ENCODE assay signal across 42 cellular contexts in genomic region chr2:105269426-105269825, GRCh38. TPM values are rescaled to one million over a fixed set of nuclear protein-coding genes. Genes with fewer than 3 reads are reported as not detected.
"Had no signal": no experiment of that assay in that cellular context is flagged by ENCODE, and none has a peak within 500 bp of the region (broad histone marks: within the 10 kb centered on the region; RNA-seq: fewer than 3 reads in every experiment).

No MANE protein-coding gene starts in this region.

- H3K27me3 ChIP-seq: adrenal gland, ascending aorta, body of pancreas, brain microvascular endothelial cell, breast epithelium, cardiac muscle cell had no signal

- H3K4me1 ChIP-seq: ascending aorta, body of pancreas, breast epithelium had no signal

- H3K4me1 Mint-ChIP-seq: activated naive CD4-positive, alpha-beta T cell treated with anti-CD3 and anti-CD28 coated beads, Interleukin-2, amount 10 ng/mL, durations not matched to agents 7 days and 5 days; activated naive CD4-positive, alpha-beta T cell treated with anti-CD3 and anti-CD28 coated beads, Interleukin-2, amount 50 U/mL, for 24 hours; activated naive CD8-positive, alpha-beta T cell treated with anti-CD3 and anti-CD28 coated beads for 36 hours; activated naive CD8-positive, alpha-beta T cell treated with anti-CD3 and anti-CD28 coated beads, Interleukin-2, amount 10 ng/mL, durations not matched to agents 7 days and 5 days; activated naive CD8-positive, alpha-beta T cell treated with anti-CD3 and anti-CD28 coated beads, Interleukin-2, amount 50 U/mL, for 24 hours; activated T-helper 17 cell treated with anti-CD3 and anti-CD28 coated beads, Interleukin-2, amount 50 U/mL, for 72 hours; brain; central memory CD8-positive, alpha-beta T cell had no signal

- H3K27ac ChIP-seq: adrenal gland, ascending aorta, body of pancreas, brain microvascular endothelial cell, breast epithelium, cardiac muscle cell had no signal

- H3K4me3 Mint-ChIP-seq: activated naive CD4-positive, alpha-beta T cell treated with anti-CD3 and anti-CD28 coated beads for 36 hours; activated naive CD4-positive, alpha-beta T cell treated with anti-CD3 and anti-CD28 coated beads, Interleukin-2, amount 10 ng/mL, durations not matched to agents 7 days and 5 days; activated naive CD4-positive, alpha-beta T cell treated with anti-CD3 and anti-CD28 coated beads, Interleukin-2, amount 50 U/mL, for 24 hours; activated naive CD8-positive, alpha-beta T cell; activated naive CD8-positive, alpha-beta T cell treated with anti-CD3 and anti-CD28 coated beads for 36 hours; activated naive CD8-positive, alpha-beta T cell treated with anti-CD3 and anti-CD28 coated beads, Interleukin-2, amount 10 ng/mL, durations not matched to agents 7 days and 5 days; activated naive CD8-positive, alpha-beta T cell treated with anti-CD3 and anti-CD28 coated beads, Interleukin-2, amount 50 U/mL, for 24 hours; activated T-cell treated with anti-CD3 and anti-CD28 coated beads, Interleukin-2, amount 50 U/mL, for 24 hours; activated T-cell treated with anti-CD3 and anti-CD28 coated beads, Interleukin-2, amount 50 U/mL, for 4 hours; activated T-cell treated with anti-CD3 and anti-CD28 coated beads, Interleukin-2, amount 50 U/mL, for 72 hours; activated T-helper 1 cell treated with anti-CD3 and anti-CD28 coated beads, Interleukin-12 subunit alpha, Interleukin-12 subunit beta, Interleukin-2, Interleukin-4 antibody, amounts not matched to agents 30 ng/mL and 10 ng/mL and 1 ng/mL, durations not matched to agents 14 hours and 24 hours and 36 hours; activated T-helper 17 cell treated with anti-CD3 and anti-CD28 coated beads, Interleukin-2, amount 50 U/mL, for 72 hours; brain; central memory CD8-positive, alpha-beta T cell had no signal

- H3K27me3 Mint-ChIP-seq: activated naive CD4-positive, alpha-beta T cell treated with anti-CD3 and anti-CD28 coated beads, Interleukin-2, amount 10 ng/mL, durations not matched to agents 7 days and 5 days; activated naive CD4-positive, alpha-beta T cell treated with anti-CD3 and anti-CD28 coated beads, Interleukin-2, amount 50 U/mL, for 24 hours; activated naive CD8-positive, alpha-beta T cell; activated naive CD8-positive, alpha-beta T cell treated with anti-CD3 and anti-CD28 coated beads for 36 hours; activated naive CD8-positive, alpha-beta T cell treated with anti-CD3 and anti-CD28 coated beads, Interleukin-2, amount 10 ng/mL, durations not matched to agents 7 days and 5 days; activated naive CD8-positive, alpha-beta T cell treated with anti-CD3 and anti-CD28 coated beads, Interleukin-2, amount 50 U/mL, for 24 hours; activated T-cell treated with anti-CD3 and anti-CD28 coated beads, Interleukin-2, amount 50 U/mL, for 24 hours; activated T-helper 17 cell treated with anti-CD3 and anti-CD28 coated beads, Interleukin-2, amount 50 U/mL, for 72 hours; brain; central memory CD8-positive, alpha-beta T cell had no signal

- H3K9me3 ChIP-seq: adrenal gland, ascending aorta, body of pancreas, breast epithelium had no signal

- DNase-seq: activated effector memory CD4-positive, alpha-beta T cell treated with anti-CD3 and anti-CD28 coated beads, Interleukin-2, amount 50 U/mL, for 16 hours; activated effector memory CD4-positive, alpha-beta T cell treated with Interleukin-2 at 50 U/mL for 16 hours; activated gamma-delta T cell; activated gamma-delta T cell treated with Interleukin-2 at 50 U/mL for 16 hours; activated naive CD4-positive, alpha-beta T cell; activated naive CD4-positive, alpha-beta T cell treated with anti-CD3 and anti-CD28 coated beads for 36 hours; activated naive CD4-positive, alpha-beta T cell treated with anti-CD3 and anti-CD28 coated beads, Interleukin-2, amount 10 ng/mL, durations not matched to agents 7 days and 5 days; activated naive CD4-positive, alpha-beta T cell treated with anti-CD3 and anti-CD28 coated beads, Interleukin-2, amount 50 U/mL, for 16 hours; activated naive CD4-positive, alpha-beta T cell treated with Interleukin-2 at 50 U/mL for 16 hours; activated naive CD8-positive, alpha-beta T cell treated with anti-CD3 and anti-CD28 coated beads for 36 hours; activated naive CD8-positive, alpha-beta T cell treated with anti-CD3 and anti-CD28 coated beads, Interleukin-2, amount 10 ng/mL, durations not matched to agents 7 days and 5 days; activated naive CD8-positive, alpha-beta T cell treated with anti-CD3 and anti-CD28 coated beads, Interleukin-2, amount 50 U/mL, for 24 hours; activated T-cell treated with anti-CD3 and anti-CD28 coated beads, Interleukin-2, amount 50 U/mL, for 1 hour; activated T-cell treated with anti-CD3 and anti-CD28 coated beads, Interleukin-2, amount 50 U/mL, for 24 hours; activated T-cell treated with anti-CD3 and anti-CD28 coated beads, Interleukin-2, amount 50 U/mL, for 4 hours; activated T-cell treated with anti-CD3 and anti-CD28 coated beads, Interleukin-2, amount 50 U/mL, for 48 hours; activated T-cell treated with anti-CD3 and anti-CD28 coated beads, Interleukin-2, amount 50 U/mL, for 72 hours; adrenal gland; amniotic stem cell; amygdala; anterior cingulate cortex; aorta; body of pancreas; brain microvascular endothelial cell; central memory CD4-positive, alpha-beta T cell; cerebellar nuclear complex had no signal

- ATAC-seq: activated naive CD4-positive, alpha-beta T cell treated with anti-CD3 and anti-CD28 coated beads, Interleukin-2, amount 50 U/mL, for 72 hours; activated naive CD8-positive, alpha-beta T cell treated with anti-CD3 and anti-CD28 coated beads, Interleukin-2, amount 50 U/mL, for 24 hours; activated T-cell treated with anti-CD3 and anti-CD28 coated beads, Interleukin-2, amount 50 U/mL, for 4 hours; activated T-cell treated with anti-CD3 and anti-CD28 coated beads, Interleukin-2, amount 50 U/mL, for 72 hours; activated T-helper 17 cell treated with anti-CD3 and anti-CD28 coated beads, Interleukin-2, amount 50 U/mL, for 72 hours; body of pancreas had no signal

- H3K27ac Mint-ChIP-seq: activated naive CD4-positive, alpha-beta T cell treated with anti-CD3 and anti-CD28 coated beads for 36 hours; activated naive CD4-positive, alpha-beta T cell treated with anti-CD3 and anti-CD28 coated beads, Interleukin-2, amount 10 ng/mL, durations not matched to agents 7 days and 5 days; activated naive CD4-positive, alpha-beta T cell treated with anti-CD3 and anti-CD28 coated beads, Interleukin-2, amount 50 U/mL, for 24 hours; activated naive CD8-positive, alpha-beta T cell; activated naive CD8-positive, alpha-beta T cell treated with anti-CD3 and anti-CD28 coated beads for 36 hours; activated naive CD8-positive, alpha-beta T cell treated with anti-CD3 and anti-CD28 coated beads, Interleukin-2, amount 50 U/mL, for 24 hours; activated T-cell treated with anti-CD3 and anti-CD28 coated beads, Interleukin-2, amount 50 U/mL, for 24 hours; activated T-cell treated with anti-CD3 and anti-CD28 coated beads, Interleukin-2, amount 50 U/mL, for 72 hours; activated T-helper 1 cell treated with anti-CD3 and anti-CD28 coated beads, Interleukin-12 subunit alpha, Interleukin-12 subunit beta, Interleukin-2, Interleukin-4 antibody, amounts not matched to agents 30 ng/mL and 10 ng/mL and 1 ng/mL, durations not matched to agents 14 hours and 24 hours and 36 hours; activated T-helper 17 cell treated with anti-CD3 and anti-CD28 coated beads, Interleukin-2, amount 50 U/mL, for 72 hours; activated T-helper 2 cell treated with anti-CD3 and anti-CD28 coated beads, Interferon-gamma antibody, Interleukin-2, Interleukin-4, amounts not matched to agents 10 μg/mL and 5 μg/mL and 100 μg/mL, durations not matched to agents 14 hours and 24 hours and 36 hours; brain had no signal

- H3K4me3 ChIP-seq: adrenal gland, ascending aorta, body of pancreas, breast epithelium, cardiac muscle cell had no signal

- H3K9me3 Mint-ChIP-seq: activated naive CD4-positive, alpha-beta T cell treated with anti-CD3 and anti-CD28 coated beads for 36 hours; activated naive CD4-positive, alpha-beta T cell treated with anti-CD3 and anti-CD28 coated beads, Interleukin-2, amount 10 ng/mL, durations not matched to agents 7 days and 5 days; activated naive CD4-positive, alpha-beta T cell treated with anti-CD3 and anti-CD28 coated beads, Interleukin-2, amount 50 U/mL, for 24 hours; activated naive CD4-positive, alpha-beta T cell treated with anti-CD3 and anti-CD28 coated beads, Interleukin-2, amount 50 U/mL, for 72 hours; activated naive CD8-positive, alpha-beta T cell treated with anti-CD3 and anti-CD28 coated beads for 36 hours; activated naive CD8-positive, alpha-beta T cell treated with anti-CD3 and anti-CD28 coated beads, Interleukin-2, amount 10 ng/mL, durations not matched to agents 7 days and 5 days; activated naive CD8-positive, alpha-beta T cell treated with anti-CD3 and anti-CD28 coated beads, Interleukin-2, amount 50 U/mL, for 24 hours; activated T-cell treated with anti-CD3 and anti-CD28 coated beads, Interleukin-2, amount 50 U/mL, for 24 hours; activated T-cell treated with anti-CD3 and anti-CD28 coated beads, Interleukin-2, amount 50 U/mL, for 4 hours; activated T-cell treated with anti-CD3 and anti-CD28 coated beads, Interleukin-2, amount 50 U/mL, for 72 hours; activated T-helper 1 cell treated with anti-CD3 and anti-CD28 coated beads, Interleukin-12 subunit alpha, Interleukin-12 subunit beta, Interleukin-2, Interleukin-4 antibody, amounts not matched to agents 30 ng/mL and 10 ng/mL and 1 ng/mL, durations not matched to agents 14 hours and 24 hours and 36 hours; activated T-helper 17 cell treated with anti-CD3 and anti-CD28 coated beads, Interleukin-2, amount 50 U/mL, for 72 hours; activated T-helper 2 cell treated with anti-CD3 and anti-CD28 coated beads, Interferon-gamma antibody, Interleukin-2, Interleukin-4, amounts not matched to agents 10 μg/mL and 5 μg/mL and 100 μg/mL, durations not matched to agents 14 hours and 24 hours and 36 hours; brain; central memory CD8-positive, alpha-beta T cell had no signal

RNA-seq across cellular contexts. Expression of gene GPR45, which starts 27.9 kb away (rescaled TPM):
- total RNA-seq: activated naive CD4-positive, alpha-beta T cell treated with anti-CD3 and anti-CD28 coated beads for 36 hours; activated naive CD4-positive, alpha-beta T cell treated with anti-CD3 and anti-CD28 coated beads, Interleukin-2, amount 50 U/mL, for 72 hours; activated naive CD8-positive, alpha-beta T cell treated with anti-CD3 and anti-CD28 coated beads for 36 hours; activated naive CD8-positive, alpha-beta T cell treated with anti-CD3 and anti-CD28 coated beads, Interleukin-2, amount 10 ng/mL, durations not matched to agents 7 days and 5 days; activated T-cell treated with anti-CD3 and anti-CD28 coated beads, Interleukin-2, amount 50 U/mL, for 4 hours; activated T-cell treated with anti-CD3 and anti-CD28 coated beads, Interleukin-2, amount 50 U/mL, for 72 hours; activated T-helper 1 cell treated with anti-CD3 and anti-CD28 coated beads, Interleukin-12 subunit alpha, Interleukin-12 subunit beta, Interleukin-2, Interleukin-4 antibody, amounts not matched to agents 30 ng/mL and 10 ng/mL and 1 ng/mL, durations not matched to agents 14 hours and 24 hours and 36 hours; activated T-helper 17 cell treated with anti-CD3 and anti-CD28 coated beads, Interleukin-2, amount 50 U/mL, for 72 hours; activated T-helper 2 cell treated with anti-CD3 and anti-CD28 coated beads, Interferon-gamma antibody, Interleukin-2, Interleukin-4, amounts not matched to agents 10 μg/mL and 5 μg/mL and 100 μg/mL, durations not matched to agents 14 hours and 24 hours and 36 hours; aorta; ascending aorta; astrocyte; body of pancreas; breast epithelium; bronchial epithelial cell; cardiac muscle cell; cardiac septum; chondrocyte had no signal
- polyA plus RNA-seq: adipose tissue, adrenal gland, cardiac muscle cell had no signal
